9 cellular contexts compared by ENCODE assay signal in the genomic region with DNA sequence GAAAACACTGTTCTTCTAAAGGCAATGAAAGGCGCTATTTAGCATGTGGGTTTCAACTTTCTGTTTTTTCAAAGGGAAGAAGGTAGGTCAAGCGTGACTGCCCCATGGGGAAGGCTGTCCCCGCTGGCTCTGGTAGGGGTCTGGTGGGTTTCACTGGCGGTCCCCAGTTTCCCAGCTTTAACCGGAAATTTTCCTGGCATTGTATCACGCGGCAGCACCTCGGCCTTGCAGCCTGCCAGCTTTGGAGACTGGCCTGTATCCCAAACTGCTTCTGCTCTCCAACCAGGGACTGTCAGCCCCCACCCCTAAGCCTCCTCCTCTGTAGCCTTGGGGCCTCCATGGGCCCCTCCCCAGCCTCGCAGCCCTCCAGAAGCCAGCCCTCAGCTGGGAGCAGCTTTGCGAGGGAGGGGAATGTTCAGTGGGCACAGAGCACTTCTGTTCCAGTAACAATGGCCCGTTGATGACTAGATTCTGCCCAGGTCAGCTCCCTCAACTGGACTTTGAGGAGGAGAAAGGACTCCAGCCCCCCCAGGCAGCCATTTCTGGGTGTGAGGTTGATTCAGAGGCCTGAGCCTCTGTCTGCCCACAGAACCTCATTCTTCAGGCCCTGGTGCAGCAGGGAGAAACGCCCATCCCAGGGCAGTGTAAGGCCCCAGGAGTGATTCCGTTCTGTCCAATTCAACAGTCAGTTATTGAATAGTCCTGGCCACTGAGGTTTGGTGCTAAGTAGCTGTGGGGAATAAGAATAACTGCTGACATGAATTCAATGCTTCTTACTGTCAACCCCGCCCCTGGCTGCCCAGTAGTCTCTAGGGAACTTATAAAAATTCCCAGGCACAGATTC. TPM values are rescaled to one million over a fixed set of nuclear protein-coding genes. Genes with fewer than 3 reads are reported as not detected.
A peak's percentile ranks its signal among the peaks of the same experiment; 100 is the strongest.
DNase-seq lines count a peak whose midpoint lies in the region; ATAC-seq and TF ChIP-seq lines count a peak whose summit lies in the region.
"Had no signal": no experiment of that assay in that cellular context is flagged by ENCODE, and none has a peak within 500 bp of the region (broad histone marks: within the 10 kb centered on the region; RNA-seq: fewer than 3 reads in every experiment).

No MANE protein-coding gene starts in this region.

- H3K27ac ChIP-seq in IMR-90 (ENCODE audit: insufficient read depth, low read length) (peak overlapping the region; percentile 62), lower lobe of right lung (peak overlapping the region; percentile 33), stomach smooth muscle (ENCODE audit: low read length) (peak overlapping the region; percentile 90)
- H3K27ac ChIP-seq: parathyroid adenoma had no signal

- TF ChIP-seq CTCF in IMR-90 (conservative IDR thresholded peaks at IDR 0.05; ENCODE audit: low read depth, low read length), result no peak
- no peak for TF ChIP-seq CTCF in chondrocyte (IDR thresholded peaks at IDR 0.05)
- TF ChIP-seq CTCF in lower lobe of right lung (IDR thresholded peaks at IDR 0.05), result no peak

- peak overlapping the region; percentile 52 for H3K4ac ChIP-seq in IMR-90 (ENCODE audit: low read depth, low read length)

- POLR2A ChIA-PET in IMR-90 (lab: Charles Lee; ENCODE audit: unreplicated experiment), result no interaction called here

- dilution Hi-C loops in IMR-90 (cut with HindIII; ENCODE audit: low sequenced_read_pairs, unreplicated experiment), result no loop called here

- H3K4me3 Mint-ChIP-seq in chondrocyte (ENCODE audit: unreplicated experiment), result peak overlapping the region; percentile 51
- H3K4me3 Mint-ChIP-seq in T-helper 2 cell treated with Interferon-gamma antibody and Interleukin-4, amounts not matched to agents 5 μg/mL and 100 μg/mL, for 36 hours, result no peak overlapping the region

- H2BK5ac ChIP-seq in IMR-90 (ENCODE audit: low read depth, low read length, poor library complexity, severe bottlenecking), result peak overlapping the region; percentile 27

- H3K18ac ChIP-seq in IMR-90 (ENCODE audit: low read depth, low read length), result peak overlapping the region; percentile 21; the same call in 1 of the 2 replicates

- DNase-seq in IMR-90 (no peak), chondrocyte (ENCODE audit: low spot score) (no peak), lower lobe of right lung (no peak), NCI-H1694 treated with DMSO at 0.1 percent for 48 hours (lab: John Stamatoyannopoulos, UW) (no peak), NCI-H146 (lab: John Stamatoyannopoulos, UW) (no peak)
- no peak for DNase-seq in T-helper 2 cell treated with Interferon-gamma antibody and Interleukin-4, amounts not matched to agents 5 μg/mL and 100 μg/mL, for 36 hours (ENCODE audit: low spot score)

- H2BK20ac ChIP-seq in IMR-90 (ENCODE audit: low read depth, low read length), result no peak overlapping the region

- H4K20me1 ChIP-seq in IMR-90 (ENCODE audit: insufficient read depth, low read length), result peaks cover 18% of the 10 kb centered on the region

- H2AK9ac ChIP-seq in IMR-90 (replicated peaks; ENCODE audit: low read depth, low read length, poor library complexity), result peak overlapping the region; percentile 80

- peaks cover 99% of the 10 kb centered on the region for H3K4me1 Mint-ChIP-seq in chondrocyte (ENCODE audit: low read depth)
- peaks cover 12% of the 10 kb centered on the region for H3K4me1 Mint-ChIP-seq in T-helper 2 cell treated with Interferon-gamma antibody and Interleukin-4, amounts not matched to agents 5 μg/mL and 100 μg/mL, for 36 hours (ENCODE audit: low read depth)

- peak overlapping the region; percentile 26 for H3K23ac ChIP-seq in IMR-90 (ENCODE audit: low read depth, low read length)

- BruUV-seq in IMR-90 (replicated peaks; lab: Mats Ljungman, UMichigan), result no TSS peak

- H3K4me2 ChIP-seq in IMR-90 (ENCODE audit: low read depth, low read length), result peak overlapping the region; percentile 74

- no peak for TF ChIP-seq RAD21 in IMR-90 (IDR thresholded peaks at IDR 0.05; ENCODE audit: low read length)

- H3K27me3 ChIP-seq in IMR-90 (ENCODE audit: control insufficient read depth, insufficient read depth, low read length) (no peaks in the 10 kb centered on the region), lower lobe of right lung (ENCODE audit: low read depth) (no peaks in the 10 kb centered on the region), stomach smooth muscle (ENCODE audit: control insufficient read depth in 1 of 2, insufficient read depth in 2 of 2, low read length in 2 of 2) (no peaks in the 10 kb centered on the region)

- ATAC-seq in IMR-90 (ENCODE audit: low read depth) (peak; percentile 45), lower lobe of right lung (no peak), GM21390 (IDR thresholded peaks at IDR 0.05; ENCODE audit: unreplicated experiment) (no peak)

- H3K4me1 ChIP-seq in IMR-90 (ENCODE audit: control insufficient read depth, insufficient read depth, low read length) (peaks cover 40% of the 10 kb centered on the region), lower lobe of right lung (peaks cover 87% of the 10 kb centered on the region), stomach smooth muscle (ENCODE audit: control insufficient read depth, insufficient read depth, low read length) (peaks cover 90% of the 10 kb centered on the region)
- H3K4me1 ChIP-seq: parathyroid adenoma had no signal

- H3K9me1 ChIP-seq in IMR-90 (ENCODE audit: insufficient read depth, low read length), result peaks cover 26% of the 10 kb centered on the region

- in situ Hi-C loops in IMR-90 (cut with MboI; ENCODE audit: low sequenced_read_pairs), result no loop called here

- no peak overlapping the region; the same call in 1 of the 2 replicates for H3K56ac ChIP-seq in IMR-90 (ENCODE audit: extremely low read depth, insufficient read depth, low read length)

- 18% methylated on average over 5 of the region's 14 CpGs; no CpG with 5 or more reads in 1 of the 2 experiments for WGBS in IMR-90 (ENCODE audit: extremely low coverage in 2 of 2, insufficient read length in 1 of 2), 2 experiments

- H2AK5ac ChIP-seq in IMR-90 (ENCODE audit: low read depth, low read length), result no peak overlapping the region; the same call in none of the 2 replicates

- no peak overlapping the region for H2BK15ac ChIP-seq in IMR-90 (ENCODE audit: low read depth, low read length)

- no peak overlapping the region for H3K4me3 ChIP-seq in IMR-90 (ENCODE audit: insufficient read depth, low read depth, low read length)
- H3K4me3 ChIP-seq in lower lobe of right lung, result no peak overlapping the region
- H3K4me3 ChIP-seq in stomach smooth muscle (ENCODE audit: low read length in 2 of 2), result peak overlapping the region; percentile 23 to 55

- H3K36me3 ChIP-seq in IMR-90 (ENCODE audit: control insufficient read depth, insufficient read depth, low read length) (no peaks in the 10 kb centered on the region), lower lobe of right lung (no peaks in the 10 kb centered on the region), stomach smooth muscle (ENCODE audit: control insufficient read depth in 2 of 2, insufficient read depth in 2 of 2, low read length in 2 of 2) (no peaks in the 10 kb centered on the region)

- intact Hi-C loops in IMR-90 (cut with micrococcal nuclease), result no loop called here
- intact Hi-C loops in lower lobe of right lung (cut with DNase I), result no loop called here

- H4K8ac ChIP-seq in IMR-90 (ENCODE audit: low read depth in 2 of 2, low read length in 2 of 2), result peak overlapping the region; percentile 67 to 68; a peak in 3 of 4 replicates

- peak overlapping the region; percentile 51 for H4K91ac ChIP-seq in IMR-90 (ENCODE audit: insufficient read depth, low read depth, low read length)

- H3K9ac ChIP-seq in IMR-90 (ENCODE audit: low read depth, low read length) (peak overlapping the region; percentile 50; the same call in 1 of the 2 replicates), stomach smooth muscle (ENCODE audit: low read length in 2 of 2) (peak overlapping the region; percentile 55 to 60)
- H3K9ac ChIP-seq: parathyroid adenoma had no signal

- H2AFZ ChIP-seq in IMR-90 (replicated peaks; ENCODE audit: low read length, poor library complexity), result peak overlapping the region; percentile 27
- H2AFZ ChIP-seq: parathyroid adenoma had no signal

- H2BK120ac ChIP-seq in IMR-90 (ENCODE audit: low read depth, low read length), result no peak overlapping the region

- no peaks in the 10 kb centered on the region for H3K9me3 ChIP-seq in IMR-90 (ENCODE audit: control insufficient read depth, insufficient read depth, low read length)
- H3K9me3 ChIP-seq in lower lobe of right lung, result no peaks in the 10 kb centered on the region
- H3K9me3 ChIP-seq in stomach smooth muscle (ENCODE audit: control insufficient read depth in 2 of 2, low read length in 2 of 2), result no peaks in the 10 kb centered on the region

- 0 out of 2 replicates have a peak overlapping the region, but pooled peaks have one; percentile 33 for H3K14ac ChIP-seq in IMR-90 (replicated peaks; ENCODE audit: low read depth, low read length)

- H3K79me1 ChIP-seq in IMR-90 (ENCODE audit: low read depth in 1 of 2, low read length in 2 of 2), result peaks cover 39 to 90% of the 10 kb centered on the region in 2 experiments

- H3K27ac Mint-ChIP-seq in chondrocyte (ENCODE audit: unreplicated experiment), result peak overlapping the region; percentile 79
- H3K27ac Mint-ChIP-seq in T-helper 2 cell treated with Interferon-gamma antibody and Interleukin-4, amounts not matched to agents 5 μg/mL and 100 μg/mL, for 36 hours, result no peak overlapping the region

- CTCF ChIA-PET in IMR-90 (lab: Yijun Ruan, JAX), result no interaction called here

- H3K9me3 Mint-ChIP-seq in chondrocyte (ENCODE audit: low read depth), result no peaks in the 10 kb centered on the region
- H3K9me3 Mint-ChIP-seq in T-helper 2 cell treated with Interferon-gamma antibody and Interleukin-4, amounts not matched to agents 5 μg/mL and 100 μg/mL, for 36 hours, result no peaks in the 10 kb centered on the region

- peak overlapping the region; percentile 68 for H4K5ac ChIP-seq in IMR-90 (ENCODE audit: low read depth, low read length)

- TF ChIP-seq POLR2A in IMR-90 (IDR thresholded peaks at IDR 0.05; ENCODE audit: low read depth, low read length), result no peak

- no peaks in the 10 kb centered on the region for H3K27me3 Mint-ChIP-seq in chondrocyte (ENCODE audit: low read depth)
- H3K27me3 Mint-ChIP-seq in T-helper 2 cell treated with Interferon-gamma antibody and Interleukin-4, amounts not matched to agents 5 μg/mL and 100 μg/mL, for 36 hours (ENCODE audit: low read depth), result no peaks in the 10 kb centered on the region

- peaks cover 4% of the 10 kb centered on the region for H3K36me3 Mint-ChIP-seq in chondrocyte (ENCODE audit: low read depth)
- H3K36me3 Mint-ChIP-seq in T-helper 2 cell treated with Interferon-gamma antibody and Interleukin-4, amounts not matched to agents 5 μg/mL and 100 μg/mL, for 36 hours (ENCODE audit: low read depth), result no peaks in the 10 kb centered on the region

TF ChIP-seq in IMR-90, 13 proteins besides CTCF, POLR2A, EP300 and RAD21:
- 0 out of 2 replicates have a peak, but pooled peaks have one; percentile 8 for TF ChIP-seq MAZ (IDR thresholded peaks at IDR 0.05; ENCODE audit: borderline replicate concordance, low read depth, low read length)
- no peak for TF ChIP-seq CHD1 (IDR thresholded peaks at IDR 0.05; ENCODE audit: low read depth, low read length)
TF ChIP-seq in IMR-90: peak in this region for 1.

RNA-seq across cellular contexts. Expression of a gene that starts 17.1 kb away (rescaled TPM):
- total RNA-seq in IMR-90 (2012; rRNA removed) (9.0 and 10.6 TPM in 2 replicates), chondrocyte (43.9 to 65.4 TPM (median 63.2 TPM) in 3 replicates), lower lobe of right lung (12.0 TPM)
- 8.6 and 9.1 TPM in 2 replicates for polyA plus RNA-seq in IMR-90 (2012; rRNA removed)
- 5.5 and 6.1 TPM in 2 replicates for polyA plus RNA-seq in IMR-90 (2012; cell fraction: cytosol; rRNA removed)
- 5.5 and 7.2 TPM in 2 replicates for polyA plus RNA-seq in IMR-90 (2012; cell fraction: nucleus; rRNA removed; ENCODE audit: low replicate concordance)

Comparison
In these comparisons a context has a peak if more than half of its experiments do, and no peak if none do; other contexts are left out.
1. H3K27ac ChIP-seq: peak in every context shown above with its lines; median percentile 90 in stomach smooth muscle; 62 in IMR-90; 33 in lower lobe of right lung.
2. H3K4me3 ChIP-seq: peak in stomach smooth muscle (2 of 2); none in IMR-90 (single experiment) and lower lobe of right lung (single experiment).